ENCODE assay signal across 1 cellular context in genomic region chr6:145352382-145353080, GRCh38.
TF ChIP-seq lines count a peak whose summit lies in the region.

No MANE protein-coding gene starts in this region.

TF ChIP-seq in GM12878, 131 proteins besides CTCF, POLR2A, EP300 and RAD21 (continued from another document):
- TF ChIP-seq CEBPZ (IDR thresholded peaks at IDR 0.05; ENCODE audit: low read depth, low read length): no peak
- no peak for TF ChIP-seq TCF12 (IDR thresholded peaks at IDR 0.05; ENCODE audit: low read depth, low read length)
- no peak for TF ChIP-seq ESRRA (IDR thresholded peaks at IDR 0.05; ENCODE audit: low read length)
- TF ChIP-seq ZBTB33 (IDR thresholded peaks at IDR 0.05): no peak
- no peak for TF ChIP-seq NFIC (IDR thresholded peaks at IDR 0.05; ENCODE audit: low read depth, low read length)
- no peak for TF ChIP-seq NBN (IDR thresholded peaks at IDR 0.05)
